8 cellular contexts compared by ENCODE assay signal in the genomic region with DNA sequence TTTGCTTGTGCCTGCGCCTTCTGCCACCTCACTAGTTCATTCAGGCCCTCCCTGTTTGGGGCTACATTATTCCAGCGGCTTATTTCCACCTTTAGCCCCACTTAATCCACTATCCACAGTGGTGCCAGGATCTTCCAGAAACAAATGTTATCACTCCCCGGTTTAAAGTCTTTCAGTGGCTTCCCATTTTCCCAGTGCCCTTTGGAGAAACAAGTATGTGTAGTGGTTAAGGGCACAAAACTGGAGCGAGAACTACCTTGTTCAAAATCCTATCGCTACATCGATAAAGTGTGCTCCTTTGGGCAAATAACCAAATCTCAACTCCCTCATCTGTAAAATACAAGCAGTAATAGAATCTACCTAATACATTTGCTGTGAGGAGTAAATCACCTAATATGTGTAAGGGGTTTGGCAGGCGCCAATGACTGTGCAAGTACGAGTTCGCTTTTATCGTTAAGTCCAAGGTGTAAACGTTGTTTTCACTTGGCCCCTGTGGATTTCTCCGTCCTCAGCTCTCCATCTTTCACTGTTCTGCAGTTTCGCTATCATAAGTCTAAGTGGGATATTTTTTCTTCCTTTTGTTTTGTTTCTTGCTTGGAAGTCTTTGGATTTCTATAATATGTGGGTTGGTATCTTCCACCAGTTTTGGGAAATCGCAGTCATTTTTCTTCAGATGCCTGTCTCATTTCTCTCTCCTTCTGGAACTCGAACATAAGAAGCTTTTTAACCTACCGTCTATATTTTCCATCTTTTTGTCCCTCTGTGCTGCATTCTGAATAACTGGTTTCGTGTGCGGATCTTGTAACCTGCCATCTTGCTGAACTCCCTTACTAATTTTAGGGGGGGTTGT. TPM values are rescaled to one million over a fixed set of nuclear protein-coding genes. Genes with fewer than 3 reads are reported as not detected.
DNase-seq lines count a peak whose midpoint lies in the region; ATAC-seq and TF ChIP-seq lines count a peak whose summit lies in the region.

No MANE protein-coding gene starts in this region.

- H3K36me3 ChIP-seq in RWPE2 (ENCODE audit: low read depth) (peaks cover 30% of the 10 kb centered on the region), esophagus squamous epithelium (peaks cover 0 to 28% (median 9%) of the 10 kb centered on the region in 3 donors), psoas muscle (ENCODE audit: insufficient read depth in 1 of 2, low read depth in 1 of 2) (peaks cover 0 to 30% of the 10 kb centered on the region in 2 donors)

- H3K27me3 ChIP-seq in RWPE2 (ENCODE audit: insufficient read depth, poor library complexity, severe bottlenecking) = no peaks in the 10 kb centered on the region
- H3K27me3 ChIP-seq in esophagus squamous epithelium = no peaks in the 10 kb centered on the region
- no peaks in the 10 kb centered on the region for H3K27me3 ChIP-seq in psoas muscle (ENCODE audit: insufficient read depth in 3 of 3, low read length in 2 of 3)

- no peak for TF ChIP-seq POLR2A in esophagus squamous epithelium (IDR thresholded peaks at IDR 0.05)

- DNase-seq in RWPE2 (ENCODE audit: low spot score) (no peak), esophagus squamous epithelium (lab: John Stamatoyannopoulos, UW) (no peak), psoas muscle (no peak), epidermal melanocyte (ENCODE audit: insufficient read length, low spot score) (no peak), foreskin melanocyte (no peak), NCI-H128 (lab: John Stamatoyannopoulos, UW; ENCODE audit: unreplicated experiment) (no peak)
- no peak for DNase-seq in stimulated activated CD4-positive, alpha-beta T cell treated with anti-CD3 and anti-CD28 coated beads, Interleukin-15, amount 100 ng/mL, for 24 hours

- TF ChIP-seq CTCF in GM12875 (IDR thresholded peaks at IDR 0.05; ENCODE audit: borderline replicate concordance, insufficient read depth, low read depth, low read length) = no peak
- TF ChIP-seq CTCF in RWPE2 (IDR thresholded peaks at IDR 0.05; ENCODE audit: poor library complexity, severe bottlenecking) = no peak
- no peak for TF ChIP-seq CTCF in esophagus squamous epithelium (IDR thresholded peaks at IDR 0.05)
- TF ChIP-seq CTCF in psoas muscle (IDR thresholded peaks at IDR 0.05) = no peak

- H3K27ac ChIP-seq in RWPE2 (ENCODE audit: poor library complexity, severe bottlenecking) (peak overlapping the region; percentile 58), esophagus squamous epithelium (peak overlapping the region; percentile 92 to 97 (median 96)), psoas muscle (peak overlapping the region; percentile 96)

- no peaks in the 10 kb centered on the region for H3K9me3 ChIP-seq in RWPE2 (ENCODE audit: severe bottlenecking)
- H3K9me3 ChIP-seq in esophagus squamous epithelium = no peaks in the 10 kb centered on the region
- H3K9me3 ChIP-seq in psoas muscle = no peaks in the 10 kb centered on the region

- intact Hi-C loops in esophagus squamous epithelium (cut with DNase I) = no loop called here
- intact Hi-C loops in psoas muscle (cut with DNase I) = no loop called here

- WGBS in esophagus squamous epithelium, 2 donors = 75 to 79% methylated on average over 18 of the region's 18 CpGs
- 71 to 74% (median 71%) methylated on average over 18 of the region's 18 CpGs for WGBS in psoas muscle, 3 donors

- H3K4me3 ChIP-seq in GM12875 (ENCODE audit: low read depth, low read length) (peak overlapping the region; percentile 89), RWPE2 (ENCODE audit: severe bottlenecking) (peak overlapping the region; percentile 90), esophagus squamous epithelium (peak overlapping the region; percentile 75 to 100 (median 84)), psoas muscle (peak overlapping the region; percentile 91)

- H3K4me1 ChIP-seq in RWPE2 (ENCODE audit: insufficient read depth, poor library complexity, severe bottlenecking) (peaks cover 4% of the 10 kb centered on the region), esophagus squamous epithelium (peaks cover 8 to 34% (median 12%) of the 10 kb centered on the region in 3 donors), psoas muscle (peaks cover 14% of the 10 kb centered on the region)

- ATAC-seq in RWPE2 (ENCODE audit: low read depth) (no peak), psoas muscle (peak in 1 of 4 donors; percentile 14)

RNA-seq across cellular contexts. Expression of a gene that starts 0.8 kb away (rescaled TPM):
- total RNA-seq in esophagus squamous epithelium (10 to 100 TPM; 45.5 to 67.9 (median 56.5) TPM), psoas muscle (10 to 100 TPM; 27.2 to 35.5 (median 33.0) TPM)
- polyA plus RNA-seq in psoas muscle = 100 to 1,000 TPM in 1 of 3 donors, 10 to 100 TPM in 2; 33.8 to 109 (median 43.1) TPM

RNA-seq across cellular contexts. Expression of a gene that starts 38.7 kb away (rescaled TPM):
- total RNA-seq in esophagus squamous epithelium (10 to 100 TPM; 10.5 to 21.1 (median 13.1) TPM), psoas muscle (10 to 100 TPM in 1 of 4 donors, 1 to 10 TPM in 3; 8.1 to 11.9 (median 9.3) TPM)
- 1 to 10 TPM; 4.1 to 8.0 (median 7.4) TPM for polyA plus RNA-seq in psoas muscle

RNA-seq across cellular contexts. Expression of a gene that starts 41.0 kb away (rescaled TPM):
- total RNA-seq in esophagus squamous epithelium (100 to 1,000 TPM in 1 of 4 donors, 10 to 100 TPM in 3; 11.6 to 132 (median 49.0) TPM), psoas muscle (10 to 100 TPM in 3 of 4 donors, 1 to 10 TPM in 1; 1.9 to 30.2 (median 15.6) TPM)
- polyA plus RNA-seq in psoas muscle = 10 to 100 TPM in 1 of 3 donors, 1 to 10 TPM in 2; 3.2 to 23.3 (median 3.7) TPM

RNA-seq across cellular contexts. Expression of a gene that starts 41.3 kb away (rescaled TPM):
- total RNA-seq in esophagus squamous epithelium (1 to 10 TPM in 1 of 4 donors, under 1 TPM in 2, not detected in 1; 0.09 to 4.2 (median 0.88) TPM), psoas muscle (1 to 10 TPM; 1.2 to 2.0 (median 1.3) TPM)
- polyA plus RNA-seq in psoas muscle = 1 to 10 TPM in 2 of 3 donors, under 1 TPM in 1; 0.82 to 2.1 (median 1.1) TPM
